In genomic region chr12:107543841-107544240, GRCh38 we compare ENCODE assay signal across 22 cellular contexts.
A peak's percentile ranks its signal among the peaks of the same experiment; 100 is the strongest.
DNase-seq lines count a peak whose midpoint lies in the region; ATAC-seq, FAIRE-seq and TF ChIP-seq lines count a peak whose summit lies in the region.
"Had no signal": no experiment of that assay in that cellular context is flagged by ENCODE, and none has a peak within 500 bp of the region (broad histone marks: within the 10 kb centered on the region; RNA-seq: fewer than 3 reads in every experiment).

No MANE protein-coding gene starts in this region.

- no peak for FAIRE-seq in H1 (lab: Jason Lieb, UNC)
- FAIRE-seq: HTR-8/SVneo, K562 had no signal

- H3K9me2 ChIP-seq in GM23338 (ENCODE audit: insufficient read depth) = no peaks in the 10 kb centered on the region

- H4K20me1 ChIP-seq in GM23338 (replicated peaks; ENCODE audit: insufficient read depth) (no peaks in the 10 kb centered on the region), H1 (replicated peaks in 1 of 2; ENCODE audit: control insufficient read depth in 1 of 2, insufficient read depth in 2 of 2, low read length in 2 of 2) (no peaks in the 10 kb centered on the region)

- no peaks in the 10 kb centered on the region for H3F3A ChIP-seq in GM23338 (replicated peaks; ENCODE audit: low read depth)

- H2BK5ac ChIP-seq in H1 (ENCODE audit: low read depth, low read length) = no peak overlapping the region

- H2BK120ac ChIP-seq in H1 (replicated peaks; ENCODE audit: low read depth, low read length) = no peak overlapping the region

- intact Hi-C loops in A673 (cut with micrococcal nuclease; ENCODE audit: unreplicated experiment) = no loop called here
- intact Hi-C loops in aorta (cut with DNase I) = no loop called here

- no peak overlapping the region for H3K4ac ChIP-seq in H1 (replicated peaks; ENCODE audit: insufficient read length, low read depth, low read length)

- H3K23me2 ChIP-seq in H1 (ENCODE audit: low read depth, low read length) = no peaks in the 10 kb centered on the region

- no peak overlapping the region for H2AK5ac ChIP-seq in H1 (ENCODE audit: low read depth, low read length)

- H3K27me3 ChIP-seq in A673 (replicated peaks; ENCODE audit: insufficient read depth, low read depth, low read length, poor library complexity) = no peaks in the 10 kb centered on the region
- H3K27me3 ChIP-seq in GM23338 (ENCODE audit: insufficient read depth) = no peaks in the 10 kb centered on the region
- H3K27me3 ChIP-seq in H1 (replicated peaks in 1 of 4; ENCODE audit: control insufficient read depth in 3 of 4, extremely low read depth in 1 of 4, insufficient read depth in 3 of 4, low read length in 3 of 4) = no peaks in the 10 kb centered on the region
- no peaks in the 10 kb centered on the region for H3K27me3 ChIP-seq in aorta (ENCODE audit: control insufficient read depth in 1 of 2, insufficient read depth in 2 of 2, low read length in 1 of 2)
- H3K27me3 ChIP-seq: BLaER1 treated with 17β-estradiol and CSF1 and Interleukin-3, amounts not matched to agents 10 nM and 100 nM had no signal

- no peak for TF ChIP-seq EP300 in H1 (IDR thresholded peaks at IDR 0.05; ENCODE audit: borderline replicate concordance in 1 of 2, low read depth in 2 of 2, low read length in 2 of 2)

- WGBS in H1 (ENCODE audit: extremely low coverage in 1 of 2, insufficient coverage in 1 of 2, insufficient read length in 1 of 2, insufficient replicate concordance in 2 of 2, low coverage in 1 of 2, low lambda C conversion rate in 2 of 2, missing lambda C conversion rate in 1 of 2), 2 experiments = 87% methylated on average over 4 of the region's 4 CpGs; no CpG with 5 or more reads in 1 of the 2 experiments
- 72 to 88% methylated on average over 4 of the region's 4 CpGs for WGBS in aorta, 2 donors

- no peak overlapping the region for H3K23ac ChIP-seq in H1 (ENCODE audit: insufficient read length)

- no peak overlapping the region for H4K8ac ChIP-seq in H1 (ENCODE audit: extremely low read depth, insufficient read depth, low read length)

- TF ChIP-seq CTCF in A673 (conservative IDR thresholded peaks at IDR 0.05; ENCODE audit: low read depth, low read length) = 0 out of 2 replicates have a peak, but pooled peaks have one; percentile 17
- peak; percentile 28 to 39 for TF ChIP-seq CTCF in GM23338 (conservative IDR thresholded peaks at IDR 0.05; ENCODE audit: low read depth in 2 of 2)
- TF ChIP-seq CTCF in NB4 (IDR thresholded peaks at IDR 0.05; ENCODE audit: low read depth, low read length) = peak; percentile 10
- TF ChIP-seq CTCF in H1 (IDR thresholded peaks at IDR 0.05; ENCODE audit: control extremely low read depth in 1 of 3, insufficient read depth in 1 of 3, low read depth in 1 of 3, low read length in 3 of 3) = peak; percentile 20 to 55 (median 23); a peak in 3 of 4 replicates

- no peak overlapping the region for H3K27ac Mint-ChIP-seq in GM23338
- H3K27ac Mint-ChIP-seq: B cell had no signal

- H3K4me3 Mint-ChIP-seq in GM23338 = no peak overlapping the region
- H3K4me3 Mint-ChIP-seq: B cell had no signal

- H3K36me3 Mint-ChIP-seq in GM23338 (ENCODE audit: low read depth) = no peaks in the 10 kb centered on the region

- no peak overlapping the region for H2BK20ac ChIP-seq in H1 (ENCODE audit: low read length)

- DNase-seq in A673 (ENCODE audit: low spot score) (no peak), GM23338 (ENCODE audit: low spot score) (no peak), NB4 (ENCODE audit: low read depth) (no peak), H1 (ENCODE audit: low read depth in 1 of 2, low spot score in 2 of 2) (no peak), NCI-H524 treated with DMSO at 0.1 percent for 48 hours (lab: John Stamatoyannopoulos, UW) (no peak), NOMO-1 (lab: John Stamatoyannopoulos, UW; ENCODE audit: unreplicated experiment in 2 of 2) (no peak), aorta (no peak)
- DNase-seq: 8988T; CD8-positive, alpha-beta memory T cell; COR-L47; DMS 273 treated with DMSO at 0.1 percent for 48 hours; DMS53; DND-41; EL; GOT3; HCEC 1CT; IMR-90 had no signal

- no peaks in the 10 kb centered on the region for H3K9me3 ChIP-seq in A673 (ENCODE audit: low read depth, low read length, poor library complexity, severe bottlenecking)
- no peaks in the 10 kb centered on the region for H3K9me3 ChIP-seq in H1 (ENCODE audit: insufficient read depth in 2 of 2, low read depth in 1 of 2, low read length in 1 of 2)
- peaks cover 2% of the 10 kb centered on the region for H3K9me3 ChIP-seq in aorta (ENCODE audit: control insufficient read depth, low read length)

- CTCF ChIA-PET in A673 (lab: Charles Lee) = no interaction called here
- CTCF ChIA-PET in H1 (lab: Charles Lee; ENCODE audit: partially characterized antibody) = no interaction called here

- no peak overlapping the region for H3K14ac ChIP-seq in H1 (ENCODE audit: insufficient read length)

- TF ChIP-seq RAD21 in H1 (IDR thresholded peaks at IDR 0.05 in 1 of 2, conservative IDR thresholded peaks at IDR 0.05 in 1 of 2; ENCODE audit: low read depth in 2 of 2, low read length in 2 of 2) = peak in 1 of 2 experiments; percentile 11; a peak in 1 of 4 replicates

- H3K18ac ChIP-seq in H1 (ENCODE audit: extremely low read depth, low read length) = no peak overlapping the region

- POLR2A ChIA-PET in A673 (lab: Charles Lee; ENCODE audit: low non-redundant PET) = no interaction called here
- POLR2A ChIA-PET in H1 (lab: Charles Lee; ENCODE audit: partially characterized antibody) = no interaction called here

- H3K4me1 ChIP-seq in A673 (ENCODE audit: insufficient read depth, low read length, poor library complexity, severe bottlenecking) = no peaks in the 10 kb centered on the region
- no peaks in the 10 kb centered on the region for H3K4me1 ChIP-seq in GM23338 (ENCODE audit: insufficient read depth)
- no peaks in the 10 kb centered on the region for H3K4me1 ChIP-seq in H1 (replicated peaks in 1 of 4; ENCODE audit: control insufficient read depth in 3 of 4, insufficient read depth in 4 of 4, low read length in 3 of 4)
- no peaks in the 10 kb centered on the region for H3K4me1 ChIP-seq in aorta (ENCODE audit: control insufficient read depth in 1 of 2, insufficient read depth in 2 of 2, low read length in 2 of 2)

- H3K79me2 ChIP-seq in GM23338 (replicated peaks; ENCODE audit: insufficient read depth) (no peaks in the 10 kb centered on the region), H1 (ENCODE audit: control insufficient read depth in 1 of 2, insufficient read depth in 2 of 2, low read length in 2 of 2) (no peaks in the 10 kb centered on the region)

- H3K9ac ChIP-seq in H1 (replicated peaks in 1 of 4; ENCODE audit: extremely low read depth in 1 of 4, low read depth in 3 of 4, low read length in 3 of 4) = no peak overlapping the region
- H3K9ac ChIP-seq: BLaER1 treated with 17β-estradiol and CSF1 and Interleukin-3, amounts not matched to agents 10 nM and 100 nM had no signal

- H2BK15ac ChIP-seq in H1 (ENCODE audit: low read length) = no peak overlapping the region

- H2AFZ ChIP-seq in GM23338 (no peak overlapping the region), H1 (ENCODE audit: low read length) (no peak overlapping the region)

- H3K4me1 Mint-ChIP-seq in GM23338 = no peaks in the 10 kb centered on the region; the same call in 2 of the 3 replicates

- H3K36me3 ChIP-seq in A673 (ENCODE audit: insufficient read depth, low read length, poor library complexity, severe bottlenecking) = no peaks in the 10 kb centered on the region
- H3K36me3 ChIP-seq in GM23338 (ENCODE audit: insufficient read depth) = no peaks in the 10 kb centered on the region
- H3K36me3 ChIP-seq in H1 (ENCODE audit: control insufficient read depth in 2 of 4, insufficient read depth in 4 of 4, low read length in 3 of 4) = no peaks in the 10 kb centered on the region
- no peaks in the 10 kb centered on the region for H3K36me3 ChIP-seq in aorta (ENCODE audit: control insufficient read depth in 1 of 2, insufficient read depth in 2 of 2, low read length in 1 of 2)

- TF ChIP-seq POLR2A in NB4 (IDR thresholded peaks at IDR 0.05; ENCODE audit: extremely low read depth, insufficient read length) (no peak), H1 (IDR thresholded peaks at IDR 0.05; ENCODE audit: control extremely low read depth in 1 of 2, low read depth in 2 of 2, low read length in 2 of 2) (no peak)

- no peak overlapping the region for H3K27ac ChIP-seq in A673 (ENCODE audit: low read depth, low read length, poor library complexity, severe bottlenecking)
- no peak overlapping the region for H3K27ac ChIP-seq in GM23338 (ENCODE audit: low read depth)
- H3K27ac ChIP-seq in H1 (ENCODE audit: low read depth, low read length) = no peak overlapping the region
- H3K27ac ChIP-seq in aorta (ENCODE audit: low read depth in 1 of 2, low read length in 2 of 2) = no peak overlapping the region
- H3K27ac ChIP-seq: BLaER1 treated with 17β-estradiol and CSF1 and Interleukin-3, amounts not matched to agents 10 nM and 100 nM had no signal

- H3K4me2 ChIP-seq in GM23338 = no peak overlapping the region
- no peak overlapping the region for H3K4me2 ChIP-seq in H1 (ENCODE audit: insufficient read depth in 1 of 2, low read depth in 2 of 2, low read length in 2 of 2)
- H3K4me2 ChIP-seq: BLaER1 treated with 17β-estradiol and CSF1 and Interleukin-3, amounts not matched to agents 10 nM and 100 nM had no signal

- H3K79me1 ChIP-seq in H1 (ENCODE audit: low read depth, low read length) = no peaks in the 10 kb centered on the region

- H3K4me3 ChIP-seq in A673 (ENCODE audit: low read depth, low read length, poor library complexity, severe bottlenecking) = no peak overlapping the region
- H3K4me3 ChIP-seq in GM23338 = no peak overlapping the region
- no peak overlapping the region for H3K4me3 ChIP-seq in NB4 (ENCODE audit: low read depth, low read length)
- H3K4me3 ChIP-seq in H1 (ENCODE audit: extremely low read depth in 1 of 4, insufficient read depth in 2 of 4, low read depth in 3 of 4, low read length in 4 of 4) = no peak overlapping the region
- no peak overlapping the region for H3K4me3 ChIP-seq in aorta (ENCODE audit: low read length in 2 of 2)
- H3K4me3 ChIP-seq: BLaER1 treated with 17β-estradiol and CSF1 and Interleukin-3, amounts not matched to agents 10 nM and 100 nM; K562 had no signal

- no peak overlapping the region for H4K5ac ChIP-seq in H1 (ENCODE audit: insufficient read length, low read depth, low read length)

- H2BK12ac ChIP-seq in H1 (ENCODE audit: low read depth, low read length) = no peak overlapping the region

- BruUV-seq in A673 (replicated peaks; lab: Mats Ljungman, UMichigan) = no TSS peak

- no peaks in the 10 kb centered on the region for H3K27me3 Mint-ChIP-seq in GM23338 (ENCODE audit: insufficient read depth, low read depth, poor library complexity)
- H3K27me3 Mint-ChIP-seq: B cell; CD8-positive, alpha-beta memory T cell had no signal

- ATAC-seq in GM23338 (peak; percentile 37; the same call in 2 of the 3 replicates), HG03045 (IDR thresholded peaks at IDR 0.05; ENCODE audit: unreplicated experiment) (no peak), aorta (ENCODE audit: low FRiP score) (no peak)
- ATAC-seq: K562 had no signal

- H3K9me3 Mint-ChIP-seq in GM23338 = no peaks in the 10 kb centered on the region
- H3K9me3 Mint-ChIP-seq: CD8-positive, alpha-beta memory T cell had no signal

- no peak overlapping the region for H3K56ac ChIP-seq in H1 (replicated peaks; ENCODE audit: insufficient read length, low read depth, low read length)

- no peak overlapping the region for H4K91ac ChIP-seq in H1 (replicated peaks; ENCODE audit: insufficient read length, low read length)

TF ChIP-seq in GM23338, 12 proteins besides CTCF, POLR2A, EP300 and RAD21 (continues in another document):
- no peak for TF ChIP-seq STAT1 (IDR thresholded peaks at IDR 0.05; ENCODE audit: unreplicated experiment)
